Comparison of ENCODE assay signal across 8 cellular contexts in the genomic region with DNA sequence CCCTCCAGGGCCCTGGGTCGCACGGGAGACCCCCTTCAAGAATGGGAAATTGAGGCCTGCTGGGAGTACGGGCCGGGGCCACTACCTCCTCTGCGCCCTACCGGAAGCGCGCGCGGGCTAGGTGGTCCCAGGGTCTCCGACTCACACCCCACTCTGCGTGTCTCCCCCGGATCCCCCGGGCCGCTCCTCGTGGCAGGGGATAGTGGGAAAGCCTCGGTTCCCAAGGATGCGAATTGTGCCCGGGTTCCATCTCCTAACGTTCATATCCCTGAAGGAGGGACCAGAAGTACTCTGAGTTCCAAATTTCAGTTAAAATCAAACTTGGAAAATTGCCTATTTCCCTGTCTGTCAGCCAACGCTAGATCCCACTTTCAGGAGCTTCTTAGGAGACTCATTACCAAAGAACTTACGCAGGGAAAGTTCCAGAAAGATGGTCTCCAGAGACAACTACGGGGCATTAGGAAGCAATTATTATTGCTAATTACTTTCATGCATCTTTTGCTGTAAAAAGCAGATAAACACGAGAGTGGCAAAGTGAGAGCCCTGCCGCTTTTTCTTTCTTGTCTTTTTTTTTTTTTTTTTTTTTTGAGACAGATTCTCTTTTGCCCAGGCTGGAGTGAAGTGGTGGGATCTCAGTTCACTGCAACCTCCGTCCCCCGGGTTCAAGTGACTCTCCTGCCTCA. TPM values are rescaled to one million over a fixed set of nuclear protein-coding genes. Genes with fewer than 3 reads are reported as not detected.
DNase-seq lines count a peak whose midpoint lies in the region; ATAC-seq, FAIRE-seq and TF ChIP-seq lines count a peak whose summit lies in the region.

No MANE protein-coding gene starts in this region.

- H3K9me3 Mint-ChIP-seq in HFFc6, result no peaks in the 10 kb centered on the region
- H3K9me3 Mint-ChIP-seq in WTC11, result no peaks in the 10 kb centered on the region

- no peaks in the 10 kb centered on the region for H3K27me3 ChIP-seq in iPS DF 6.9 (ENCODE audit: control insufficient read depth, insufficient read depth, low read length)
- H3K27me3 ChIP-seq in stomach, result peaks cover 0 to 6% (median 0%) of the 10 kb centered on the region in 3 donors

- H3K27ac Mint-ChIP-seq in HFFc6, result peak overlapping the region; percentile 75
- H3K27ac Mint-ChIP-seq in WTC11, result no peak overlapping the region

- H3K4me1 ChIP-seq in iPS DF 6.9 (ENCODE audit: control insufficient read depth, insufficient read depth, low read length) (peaks cover 3% of the 10 kb centered on the region), stomach (peaks cover 9 to 45% (median 23%) of the 10 kb centered on the region in 4 donors)

- CTCF ChIA-PET in WTC11 (lab: Charles Lee), result interaction anchor here (0.9 to 1.9 kb wide), 13 partner anchors 10 to 211 kb away, joined by 3 to 15 read pairs (median 5); a partner anchor contains a TSS

- TF ChIP-seq CTCF in GM12875 (IDR thresholded peaks at IDR 0.05; ENCODE audit: borderline replicate concordance, insufficient read depth, low read depth, low read length) (no peak), HFFc6 (IDR thresholded peaks at IDR 0.05) (no peak), WTC11 (IDR thresholded peaks at IDR 0.05) (no peak), stomach (IDR thresholded peaks at IDR 0.05) (no peak)

- H3K27me3 Mint-ChIP-seq in HFFc6 (ENCODE audit: insufficient read depth) (peaks cover 2% of the 10 kb centered on the region), WTC11 (ENCODE audit: low read depth) (no peaks in the 10 kb centered on the region)

- no peak for ATAC-seq in WTC11

- no peak for TF ChIP-seq POLR2A in stomach (IDR thresholded peaks at IDR 0.05)

- peaks cover 33% of the 10 kb centered on the region for H3K4me1 Mint-ChIP-seq in HFFc6 (ENCODE audit: low read depth)
- peaks cover 35% of the 10 kb centered on the region for H3K4me1 Mint-ChIP-seq in WTC11

- intact Hi-C loops in stomach (cut with DNase I; ENCODE audit: low total_unique reads), result loop anchor here (10.0 kb wide), 1 partner anchor 128 kb away; no protein-coding TSS in a partner anchor

- 0 out of 2 replicates have a peak, but pooled peaks cover 2% of the 10 kb centered on the region for H3K36me3 ChIP-seq in iPS DF 6.9 (ENCODE audit: control insufficient read depth, insufficient read depth, low read length)
- H3K36me3 ChIP-seq in stomach, result no peaks in the 10 kb centered on the region

- H3K27ac ChIP-seq in iPS DF 6.9 (ENCODE audit: low read length) (no peak overlapping the region), stomach (peak overlapping the region in 4 of 5 donors; percentile 55 to 82 (median 70))

- DNase-seq in HFFc6 (peak; percentile 40), WTC11 (ENCODE audit: low spot score) (no peak), iPS DF 6.9 (ENCODE audit: low read depth, low spot score) (no peak), stomach (no peak), NCI-H187 treated with DMSO at 0.1 percent for 48 hours (lab: John Stamatoyannopoulos, UW) (no peak), RCC 7860 (ENCODE audit: low spot score) (no peak), NCI-H1417 treated with DMSO at 0.1 percent for 48 hours (lab: John Stamatoyannopoulos, UW) (no peak)

- FAIRE-seq in RCC 7860 (lab: Jason Lieb, UNC), result no peak

- H3K9me3 ChIP-seq in iPS DF 6.9 (ENCODE audit: control insufficient read depth, insufficient read depth, low read length) (no peaks in the 10 kb centered on the region), stomach (no peaks in the 10 kb centered on the region)

- no peak for TF ChIP-seq EP300 in stomach (IDR thresholded peaks at IDR 0.05)

- H3K4me3 Mint-ChIP-seq in HFFc6 (peak overlapping the region; percentile 92), WTC11 (peak overlapping the region; percentile 86)

- H3K36me3 Mint-ChIP-seq in HFFc6 (ENCODE audit: low read depth) (peaks cover 12% of the 10 kb centered on the region; the same call in 1 of the 2 replicates), WTC11 (peaks cover 24% of the 10 kb centered on the region)

- no CpG with 5 or more reads among the region's 27 CpGs for WGBS in iPS DF 6.9 (ENCODE audit: insufficient coverage, insufficient read length)
- 7 to 10% (median 9%) methylated on average over 21 to 27 of the region's 27 CpGs for WGBS in stomach, 5 donors

- POLR2A ChIA-PET in WTC11 (lab: Charles Lee), result interaction anchor here (0.5 to 1.7 kb wide), 11 partner anchors 10 to 386 kb away, joined by 3 to 21 read pairs (median 4); a partner anchor contains a TSS

- H3K4me3 ChIP-seq in GM12875 (ENCODE audit: low read depth, low read length) (peak overlapping the region; percentile 85), iPS DF 6.9 (ENCODE audit: low read length) (peak overlapping the region; percentile 89), stomach (peak overlapping the region; percentile 60 to 82 (median 74))

TF ChIP-seq in WTC11, 78 proteins besides CTCF, POLR2A, EP300 and RAD21:
- TF ChIP-seq, protein P1, sequence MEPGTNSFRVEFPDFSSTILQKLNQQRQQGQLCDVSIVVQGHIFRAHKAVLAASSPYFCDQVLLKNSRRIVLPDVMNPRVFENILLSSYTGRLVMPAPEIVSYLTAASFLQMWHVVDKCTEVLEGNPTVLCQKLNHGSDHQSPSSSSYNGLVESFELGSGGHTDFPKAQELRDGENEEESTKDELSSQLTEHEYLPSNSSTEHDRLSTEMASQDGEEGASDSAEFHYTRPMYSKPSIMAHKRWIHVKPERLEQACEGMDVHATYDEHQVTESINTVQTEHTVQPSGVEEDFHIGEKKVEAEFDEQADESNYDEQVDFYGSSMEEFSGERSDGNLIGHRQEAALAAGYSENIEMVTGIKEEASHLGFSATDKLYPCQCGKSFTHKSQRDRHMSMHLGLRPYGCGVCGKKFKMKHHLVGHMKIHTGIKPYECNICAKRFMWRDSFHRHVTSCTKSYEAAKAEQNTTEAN (CRISPR knock-in tag; IDR thresholded peaks at IDR 0.05), result 0 out of 2 replicates have a peak, but pooled peaks have one; percentile 22
- TF ChIP-seq, protein P2, sequence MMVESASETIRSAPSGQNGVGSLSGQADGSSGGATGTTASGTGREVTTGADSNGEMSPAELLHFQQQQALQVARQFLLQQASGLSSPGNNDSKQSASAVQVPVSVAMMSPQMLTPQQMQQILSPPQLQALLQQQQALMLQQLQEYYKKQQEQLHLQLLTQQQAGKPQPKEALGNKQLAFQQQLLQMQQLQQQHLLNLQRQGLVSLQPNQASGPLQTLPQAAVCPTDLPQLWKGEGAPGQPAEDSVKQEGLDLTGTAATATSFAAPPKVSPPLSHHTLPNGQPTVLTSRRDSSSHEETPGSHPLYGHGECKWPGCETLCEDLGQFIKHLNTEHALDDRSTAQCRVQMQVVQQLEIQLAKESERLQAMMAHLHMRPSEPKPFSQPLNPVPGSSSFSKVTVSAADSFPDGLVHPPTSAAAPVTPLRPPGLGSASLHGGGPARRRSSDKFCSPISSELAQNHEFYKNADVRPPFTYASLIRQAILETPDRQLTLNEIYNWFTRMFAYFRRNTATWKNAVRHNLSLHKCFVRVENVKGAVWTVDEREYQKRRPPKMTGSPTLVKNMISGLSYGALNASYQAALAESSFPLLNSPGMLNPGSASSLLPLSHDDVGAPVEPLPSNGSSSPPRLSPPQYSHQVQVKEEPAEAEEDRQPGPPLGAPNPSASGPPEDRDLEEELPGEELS (CRISPR knock-in tag; IDR thresholded peaks at IDR 0.05), result no peak
TF ChIP-seq in WTC11: peak in this region for 1.

RNA-seq across cellular contexts. Expression of a gene that starts 0.9 kb away (rescaled TPM):
- total RNA-seq in HFFc6 (2021; fragmentation: NEBNext Ultra II Directional; extraction: Animal tissue kit (Norgen Biotek cat#: 25700)), result 10 to 100 TPM; 14.2 to 31.5 (median 29.2) TPM
- total RNA-seq in WTC11 (2021) (57.7 to 66.9 TPM (median 58.3 TPM) in 3 replicates), stomach (100 to 1,000 TPM in 2 of 5 donors, 10 to 100 TPM in 2, 1 to 10 TPM in 1; 2.0 to 289 (median 36.4) TPM)
- 10 to 100 TPM in 1 of 3 donors, 1 to 10 TPM in 2; 2.3 to 22.9 (median 3.1) TPM for polyA plus RNA-seq in stomach

RNA-seq across cellular contexts. Expression of a gene that starts 35.1 kb away (rescaled TPM):
- 1 to 10 TPM; 5.7 to 7.6 (median 6.8) TPM for total RNA-seq in HFFc6 (2021; fragmentation: NEBNext Ultra II Directional; extraction: Animal tissue kit (Norgen Biotek cat#: 25700))
- total RNA-seq in WTC11 (2021), result 17.8 to 20.4 TPM (median 18.7 TPM) in 3 replicates
- total RNA-seq in stomach, result 10 to 100 TPM in 4 of 5 donors, 1 to 10 TPM in 1; 5.8 to 33.8 (median 19.1) TPM
- 1 to 10 TPM; 4.7 to 6.5 (median 6.0) TPM for polyA plus RNA-seq in stomach
